Comparison of ENCODE assay signal across 9 cellular contexts in the genomic region with DNA sequence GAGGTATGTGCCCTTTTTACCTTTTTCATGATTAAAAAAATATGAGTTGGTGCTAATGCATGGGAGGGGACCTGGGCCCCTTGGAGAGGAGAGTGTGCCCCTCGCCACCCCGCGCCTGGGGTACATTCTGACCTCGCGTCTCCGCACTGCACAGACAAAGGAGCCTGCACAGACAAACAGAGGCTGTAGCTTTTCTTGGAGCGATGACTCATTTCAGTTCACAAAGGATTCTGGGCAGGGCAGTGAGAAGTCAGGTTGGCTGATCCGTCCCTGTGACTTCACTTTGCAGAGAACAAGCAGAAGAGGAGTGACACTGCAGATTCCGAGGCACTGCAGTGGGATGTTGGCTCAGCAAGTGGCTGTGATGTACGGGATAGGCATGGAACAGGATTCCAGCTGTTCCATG.
DNase-seq lines count a peak whose midpoint lies in the region; ATAC-seq and TF ChIP-seq lines count a peak whose summit lies in the region.
"Had no signal": no experiment of that assay in that cellular context is flagged by ENCODE, and none has a peak within 500 bp of the region (broad histone marks: within the 10 kb centered on the region; RNA-seq: fewer than 3 reads in every experiment).

No MANE protein-coding gene starts in this region.

- peak; percentile 28 for DNase-seq in HEK293T (ENCODE audit: extremely low spot score)
- DNase-seq in RWPE1 (ENCODE audit: low spot score): peak; percentile 72
- peak; percentile 71 for DNase-seq in fibroblast of peridontal ligament (ENCODE audit: extremely low read depth)
- no peak for DNase-seq in MM.1S
- DNase-seq in Karpas-422: no peak
- no peak for DNase-seq in CD8-positive, alpha-beta T cell
- no peak for DNase-seq in activated CD4-positive, alpha-beta T cell treated with anti-CD3 and anti-CD28 coated beads for 4 hours

- H3K9ac ChIP-seq in mucosa of stomach (ENCODE audit: low read length) (peak overlapping the region; percentile 66), MM.1S (ENCODE audit: low read length) (no peak overlapping the region), Karpas-422 (ENCODE audit: low read length) (no peak overlapping the region)

- H3K9me3 Mint-ChIP-seq in CD8-positive, alpha-beta T cell: no peaks in the 10 kb centered on the region

- intact Hi-C loops in CD8-positive, alpha-beta T cell (cut with DNase I, micrococcal nuclease): no loop called here

- H3K4me2 ChIP-seq in MM.1S (ENCODE audit: low read depth, low read length) (no peak overlapping the region), Karpas-422 (ENCODE audit: low read depth, low read length, poor library complexity, severe bottlenecking) (no peak overlapping the region)

- H3K9me2 ChIP-seq in MM.1S (replicated peaks; ENCODE audit: insufficient read depth, low read length) (no peaks in the 10 kb centered on the region), Karpas-422 (replicated peaks; ENCODE audit: insufficient read depth, low read length) (no peaks in the 10 kb centered on the region)

- H4K20me1 ChIP-seq in MM.1S (ENCODE audit: insufficient read depth, low read length) (no peaks in the 10 kb centered on the region), Karpas-422 (ENCODE audit: insufficient read depth, low read depth, low read length) (no peaks in the 10 kb centered on the region)

- no peak overlapping the region for H3K27ac Mint-ChIP-seq in CD8-positive, alpha-beta T cell

- H3K4me3 ChIP-seq in mucosa of stomach (ENCODE audit: low read length) (peak overlapping the region; percentile 34), MM.1S (ENCODE audit: low read length) (no peak overlapping the region), Karpas-422 (ENCODE audit: low read length) (no peak overlapping the region)
- no peak overlapping the region for H3K4me3 ChIP-seq in CD8-positive, alpha-beta T cell (ENCODE audit: low read depth, low read length)

- H3K27me3 ChIP-seq in mucosa of stomach (ENCODE audit: control insufficient read depth, insufficient read depth, low read length) (no peaks in the 10 kb centered on the region), MM.1S (replicated peaks; ENCODE audit: insufficient read depth, low read length) (no peaks in the 10 kb centered on the region), Karpas-422 (ENCODE audit: low read length) (no peaks in the 10 kb centered on the region)
- H3K27me3 ChIP-seq in CD8-positive, alpha-beta T cell (ENCODE audit: insufficient read depth, low read length): no peaks in the 10 kb centered on the region
- H3K27me3 ChIP-seq: Peyer's patch had no signal

- H3K79me2 ChIP-seq in MM.1S (ENCODE audit: low read length) (no peaks in the 10 kb centered on the region), Karpas-422 (ENCODE audit: low read length) (no peaks in the 10 kb centered on the region)

- H3K36me3 ChIP-seq in mucosa of stomach (ENCODE audit: control insufficient read depth, insufficient read depth, low read length) (no peaks in the 10 kb centered on the region), MM.1S (replicated peaks; ENCODE audit: insufficient read depth, low read length) (no peaks in the 10 kb centered on the region), Karpas-422 (ENCODE audit: insufficient read depth, low read length) (no peaks in the 10 kb centered on the region)
- H3K36me3 ChIP-seq in CD8-positive, alpha-beta T cell (ENCODE audit: insufficient read depth, low read length): no peaks in the 10 kb centered on the region
- H3K36me3 ChIP-seq: Peyer's patch had no signal

- H3K27ac ChIP-seq in RWPE1 (peak overlapping the region; percentile 93), MM.1S (ENCODE audit: low read length) (no peak overlapping the region), Karpas-422 (ENCODE audit: low read length) (no peak overlapping the region)
- H3K27ac ChIP-seq in CD8-positive, alpha-beta T cell (ENCODE audit: low read depth, low read length): no peak overlapping the region

- H3K4me1 ChIP-seq in mucosa of stomach (ENCODE audit: control insufficient read depth, insufficient read depth, low read length) (peaks cover 18% of the 10 kb centered on the region), MM.1S (ENCODE audit: low read length) (no peaks in the 10 kb centered on the region), Karpas-422 (ENCODE audit: low read length) (no peaks in the 10 kb centered on the region)
- H3K4me1 ChIP-seq in CD8-positive, alpha-beta T cell (ENCODE audit: insufficient read depth, low read length): no peaks in the 10 kb centered on the region
- H3K4me1 ChIP-seq: Peyer's patch had no signal

- H3K27me3 Mint-ChIP-seq in CD8-positive, alpha-beta T cell (ENCODE audit: low read depth): no peaks in the 10 kb centered on the region

- H3K9me3 ChIP-seq in mucosa of stomach (ENCODE audit: control insufficient read depth, low read length) (no peaks in the 10 kb centered on the region), MM.1S (replicated peaks; ENCODE audit: insufficient read depth, low read length) (no peaks in the 10 kb centered on the region), Karpas-422 (ENCODE audit: low read length) (no peaks in the 10 kb centered on the region)
- H3K9me3 ChIP-seq in CD8-positive, alpha-beta T cell (ENCODE audit: low read length): no peaks in the 10 kb centered on the region
- H3K9me3 ChIP-seq: Peyer's patch had no signal

- no peaks in the 10 kb centered on the region for H3F3A ChIP-seq in MM.1S (ENCODE audit: insufficient read depth, low read length)

- no peak for ATAC-seq in CD8-positive, alpha-beta T cell

- POLR2A ChIA-PET in HEK293T (lab: Yijun Ruan, JAX): interaction anchor here (0.7 to 4.7 kb wide), 17 partner anchors 8 to 746 kb away, joined by 3 to 43 read pairs (median 3); a partner anchor contains a TSS
- POLR2A ChIA-PET in RWPE1 (lab: Yijun Ruan, JAX; ENCODE audit: low non-redundant PET): no interaction called here
- POLR2A ChIA-PET in CD8-positive, alpha-beta T cell (lab: Charles Lee): no interaction called here

- CTCF ChIA-PET in HEK293T (lab: Yijun Ruan, JAX): interaction anchor here (0.5 to 1.3 kb wide), 2 partner anchors 9 to 112 kb away, joined by 3 to 6 read pairs; no protein-coding TSS in a partner anchor
- CTCF ChIA-PET in RWPE1 (lab: Yijun Ruan, JAX): no interaction called here
- CTCF ChIA-PET in CD8-positive, alpha-beta T cell (lab: Charles Lee): no interaction called here

- no peaks in the 10 kb centered on the region for H3K4me1 Mint-ChIP-seq in CD8-positive, alpha-beta T cell (ENCODE audit: low read depth)

- TF ChIP-seq CTCF in RWPE1 (conservative IDR thresholded peaks at IDR 0.05; ENCODE audit: low read depth) (no peak), MM.1S (IDR thresholded peaks at IDR 0.05; ENCODE audit: low read length) (no peak)
- TF ChIP-seq CTCF in CD8-positive, alpha-beta T cell (IDR thresholded peaks at IDR 0.05): no peak

- H3K36me3 Mint-ChIP-seq in CD8-positive, alpha-beta T cell: no peaks in the 10 kb centered on the region

- no peak overlapping the region for H3K4me3 Mint-ChIP-seq in CD8-positive, alpha-beta T cell

- H2AFZ ChIP-seq in MM.1S (ENCODE audit: low read length) (no peak overlapping the region), Karpas-422 (ENCODE audit: low read length) (no peak overlapping the region)

TF ChIP-seq in HEK293T, 16 proteins besides CTCF, POLR2A, EP300 and RAD21:
- TF ChIP-seq NFRKB (IDR thresholded peaks at IDR 0.05): no peak
- no peak for TF ChIP-seq FOXM1 (IDR thresholded peaks at IDR 0.05; ENCODE audit: borderline replicate concordance)
- no peak for TF ChIP-seq LEF1 (IDR thresholded peaks at IDR 0.05; ENCODE audit: borderline replicate concordance)
- TF ChIP-seq FOXA1 (IDR thresholded peaks at IDR 0.05): no peak
- TF ChIP-seq ARNT (IDR thresholded peaks at IDR 0.05): no peak
- TF ChIP-seq SP1 (IDR thresholded peaks at IDR 0.05): no peak
- no peak for TF ChIP-seq FOXK2 (IDR thresholded peaks at IDR 0.05)
- no peak for TF ChIP-seq ZNF384 (IDR thresholded peaks at IDR 0.05)
- no peak for TF ChIP-seq ELF4 (IDR thresholded peaks at IDR 0.05)
- TF ChIP-seq L3MBTL2 (conservative IDR thresholded peaks at IDR 0.05): no peak; the same call in 1 of the 2 replicates

Comparison
In these comparisons a context has a peak if more than half of its experiments do, and no peak if none do; other contexts are left out.
1. DNase-seq: peak in HEK293T (single experiment), RWPE1 (single experiment) and fibroblast of peridontal ligament (single experiment); none in MM.1S (single experiment), Karpas-422 (single experiment), CD8-positive, alpha-beta T cell (0 of 7) and activated CD4-positive, alpha-beta T cell treated with anti-CD3 and anti-CD28 coated beads for 4 hours (0 of 2).